ENCODE assay signal across 1 cellular context in the genomic region with DNA sequence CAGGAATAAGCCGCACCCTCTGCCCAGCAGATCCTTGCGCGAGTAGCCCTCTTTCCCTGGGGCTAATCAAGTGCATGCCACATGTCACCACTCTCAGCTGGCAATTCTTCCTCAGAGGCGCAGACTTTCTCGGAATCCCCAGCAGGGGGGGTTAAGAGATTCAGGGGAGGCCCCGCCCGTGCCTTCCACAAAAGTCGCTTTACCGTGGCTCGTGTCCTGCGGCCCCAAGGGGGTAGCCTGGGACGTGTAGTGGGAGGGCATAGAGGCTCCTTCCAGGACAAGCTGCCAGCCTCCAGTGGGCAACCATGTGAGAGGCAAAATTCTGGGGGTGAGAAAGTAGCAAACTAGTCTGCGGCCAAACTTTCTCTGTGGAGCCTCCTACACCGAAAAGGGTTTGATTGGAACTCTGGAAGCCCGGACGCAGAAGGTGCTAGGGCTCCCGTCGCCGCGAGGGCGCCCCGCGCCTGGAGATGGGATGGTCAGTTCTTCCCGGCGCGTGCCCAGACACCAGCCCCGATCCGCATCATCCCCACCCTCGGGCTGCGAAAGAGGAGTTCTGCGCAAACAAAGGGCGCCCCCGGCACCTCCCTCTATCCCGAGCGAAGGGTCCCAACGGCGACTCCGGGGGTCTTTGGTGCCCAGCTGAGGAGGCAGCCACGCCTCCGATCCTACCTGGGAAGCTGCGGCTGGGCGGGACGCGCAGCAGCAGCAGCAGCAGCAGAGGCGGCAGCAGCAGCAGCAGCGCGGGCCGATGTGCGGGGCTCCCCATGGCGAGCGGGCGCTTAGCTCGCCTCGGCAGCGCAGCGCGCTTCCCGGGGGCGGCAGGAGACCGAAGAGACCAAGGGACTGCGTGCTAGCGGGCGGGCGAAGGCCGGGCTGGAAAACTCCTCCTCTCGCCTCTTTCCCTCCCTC.
TF ChIP-seq lines count a peak whose summit lies in the region.

A gene with protein sequence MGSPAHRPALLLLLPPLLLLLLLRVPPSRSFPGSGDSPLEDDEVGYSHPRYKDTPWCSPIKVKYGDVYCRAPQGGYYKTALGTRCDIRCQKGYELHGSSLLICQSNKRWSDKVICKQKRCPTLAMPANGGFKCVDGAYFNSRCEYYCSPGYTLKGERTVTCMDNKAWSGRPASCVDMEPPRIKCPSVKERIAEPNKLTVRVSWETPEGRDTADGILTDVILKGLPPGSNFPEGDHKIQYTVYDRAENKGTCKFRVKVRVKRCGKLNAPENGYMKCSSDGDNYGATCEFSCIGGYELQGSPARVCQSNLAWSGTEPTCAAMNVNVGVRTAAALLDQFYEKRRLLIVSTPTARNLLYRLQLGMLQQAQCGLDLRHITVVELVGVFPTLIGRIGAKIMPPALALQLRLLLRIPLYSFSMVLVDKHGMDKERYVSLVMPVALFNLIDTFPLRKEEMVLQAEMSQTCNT (minus strand): TSS at position 848 of the 912 bp plus-strand sequence. CDS start 79 bp downstream, at position 769.

TF ChIP-seq in GM23338, 12 proteins besides CTCF, POLR2A, EP300 and RAD21 (continued from another document):
- TF ChIP-seq EZH2 (IDR thresholded peaks at IDR 0.05; ENCODE audit: low read depth, unreplicated experiment) (no peak), JUNB (IDR thresholded peaks at IDR 0.05; ENCODE audit: unreplicated experiment) (no peak), POLR2AphosphoS5 (IDR thresholded peaks at IDR 0.05; ENCODE audit: low read depth) (no peak), NANOG (IDR thresholded peaks at IDR 0.05; ENCODE audit: borderline replicate concordance) (no peak), EZH2phosphoT487 (IDR thresholded peaks at IDR 0.05; ENCODE audit: unreplicated experiment) (no peak), STAT1 (IDR thresholded peaks at IDR 0.05; ENCODE audit: unreplicated experiment) (no peak)
